ENCODE assay signal across 8 cellular contexts in the genomic region with DNA sequence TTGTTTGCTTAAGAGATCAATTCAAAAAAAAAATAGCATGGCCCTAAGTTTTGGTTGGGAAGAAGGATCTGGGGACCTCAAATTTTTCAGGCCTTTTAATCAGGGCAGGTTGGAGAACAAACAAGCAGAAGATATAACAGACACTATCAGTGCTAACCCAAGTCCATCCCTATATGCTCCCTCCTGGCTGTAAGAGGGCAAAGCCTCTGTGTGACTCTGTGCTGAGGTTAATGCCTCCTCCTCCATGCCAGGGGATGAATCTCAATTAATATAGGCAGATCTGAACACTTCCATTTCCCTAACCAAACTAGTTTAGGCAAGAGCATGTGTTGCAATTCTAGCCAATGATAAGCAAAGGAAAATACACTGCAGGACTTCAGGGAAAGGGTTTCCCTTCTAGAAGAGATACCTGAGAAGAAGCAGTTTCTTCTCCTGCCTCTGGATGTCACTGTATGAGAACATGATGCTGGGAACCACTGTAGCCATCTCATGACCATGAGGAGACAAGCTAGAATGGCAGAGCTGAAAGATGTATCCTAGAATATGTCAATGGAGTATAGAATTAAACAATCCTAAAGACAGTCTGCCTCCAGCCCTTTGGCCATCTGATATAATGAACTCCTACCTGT.
DNase-seq lines count a peak whose midpoint lies in the region; ATAC-seq, FAIRE-seq and TF ChIP-seq lines count a peak whose summit lies in the region.

No MANE protein-coding gene starts in this region.

- FAIRE-seq in small intestine (lab: Jason Lieb, UNC): no peak

- DNase-seq in LNCaP clone FGC (ENCODE audit: low read depth) (peak; percentile 7), epithelial cell of esophagus (ENCODE audit: low read depth) (peak; percentile 66), small intestine (peak; percentile 31), GOT3 (lab: John Stamatoyannopoulos, UW) (no peak)
- DNase-seq in effector CD8-positive, alpha-beta T cell (lab: John Stamatoyannopoulos, UW): no peak
- no peak for DNase-seq in activated CD4-positive, alpha-beta T cell treated with anti-CD3 and anti-CD28 coated beads, Interleukin-2, amount 50 U/mL, for 4 hours

- ATAC-seq in GM18868 (IDR thresholded peaks at IDR 0.05; ENCODE audit: unreplicated experiment): peak; percentile 83

- H3K4me1 ChIP-seq in small intestine (ENCODE audit: control insufficient read depth in 2 of 2, insufficient read depth in 1 of 2, low read depth in 1 of 2, low read length in 1 of 2): no peaks in the 10 kb centered on the region

- H3K27ac ChIP-seq in C4-2B: no peak overlapping the region
- no peak overlapping the region for H3K27ac ChIP-seq in small intestine (ENCODE audit: low read depth in 1 of 2, low read length in 1 of 2)

- H3K9me3 ChIP-seq in small intestine (ENCODE audit: control insufficient read depth, low read depth): no peaks in the 10 kb centered on the region

- H3K27me3 ChIP-seq in small intestine (ENCODE audit: control insufficient read depth in 2 of 2, insufficient read depth in 2 of 2, low read length in 2 of 2): no peaks in the 10 kb centered on the region

- TF ChIP-seq CTCF in C4-2B (conservative IDR thresholded peaks at IDR 0.05): peak; percentile 46
- peak; percentile 51 for TF ChIP-seq CTCF in LNCaP clone FGC (IDR thresholded peaks at IDR 0.05; ENCODE audit: control insufficient read depth, extremely low read depth, insufficient read depth)
- peak; percentile 69 for TF ChIP-seq CTCF in epithelial cell of esophagus (IDR thresholded peaks at IDR 0.05; ENCODE audit: insufficient read depth, low read depth, low read length, missing control alignments)

- no peak overlapping the region for H3K4me3 ChIP-seq in LNCaP clone FGC (ENCODE audit: low read depth, low read length)
- no peak overlapping the region for H3K4me3 ChIP-seq in epithelial cell of esophagus (ENCODE audit: low read length)
- no peak overlapping the region for H3K4me3 ChIP-seq in small intestine (ENCODE audit: low read depth in 1 of 2, low read length in 2 of 2)

- no peaks in the 10 kb centered on the region for H3K36me3 ChIP-seq in small intestine (ENCODE audit: control insufficient read depth in 2 of 2, insufficient read depth in 2 of 2, low read length in 2 of 2)

Comparison
In these comparisons a context has a peak if more than half of its experiments do, and no peak if none do; other contexts are left out.
1. DNase-seq: peak in LNCaP clone FGC (single experiment), epithelial cell of esophagus (single experiment) and small intestine (single experiment); none in GOT3 (single experiment), effector CD8-positive, alpha-beta T cell (single experiment) and activated CD4-positive, alpha-beta T cell treated with anti-CD3 and anti-CD28 coated beads, Interleukin-2, amount 50 U/mL, for 4 hours (0 of 2).
2. Peak in every context shown above with its lines, with median percentiles within 50 percentile points of each other: CTCF ChIP-seq.